Comparison of ENCODE assay signal across 9 cellular contexts in the genomic region with DNA sequence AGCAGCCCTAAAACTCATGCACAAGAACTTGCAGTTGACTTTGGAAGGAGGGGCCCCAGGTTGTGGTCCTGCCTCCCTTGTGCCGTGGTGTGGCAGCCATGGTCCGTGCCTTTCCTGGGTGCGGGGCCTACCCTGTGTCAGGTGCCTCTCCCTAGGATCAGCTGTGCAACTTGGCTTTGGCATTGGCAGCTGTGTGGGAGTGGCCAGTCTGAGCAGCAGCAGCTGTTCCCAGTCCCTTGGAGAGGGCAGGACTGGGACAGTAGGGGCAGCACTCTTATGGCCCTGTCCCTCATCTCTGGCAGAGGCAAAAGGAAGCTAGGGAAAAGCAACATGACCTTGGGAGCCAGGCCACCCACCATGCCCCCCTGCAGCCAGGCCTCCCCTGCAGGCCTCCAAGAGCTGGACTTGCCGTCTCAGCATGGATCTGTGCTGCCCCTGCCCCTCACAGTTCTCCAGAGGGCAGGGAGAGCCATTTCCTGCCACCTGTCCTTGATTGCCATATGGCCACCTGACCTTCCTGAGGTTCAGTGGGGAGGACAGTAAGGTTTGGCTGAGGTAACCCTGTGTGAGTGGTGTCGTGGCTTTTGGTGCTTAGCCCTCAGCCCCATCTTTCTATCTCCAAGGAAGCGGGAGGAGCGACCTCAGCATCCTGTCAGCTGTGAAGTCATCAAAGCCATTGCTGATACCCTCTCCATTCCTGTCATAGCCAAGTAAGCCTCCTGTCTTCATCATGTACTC. TPM values are rescaled to one million over a fixed set of nuclear protein-coding genes. Genes with fewer than 3 reads are reported as not detected.
DNase-seq lines count a peak whose midpoint lies in the region; ATAC-seq and TF ChIP-seq lines count a peak whose summit lies in the region.
"Had no signal": no experiment of that assay in that cellular context is flagged by ENCODE, and none has a peak within 500 bp of the region (broad histone marks: within the 10 kb centered on the region; RNA-seq: fewer than 3 reads in every experiment).

No MANE protein-coding gene starts in this region.

- peaks cover 39 to 49% of the 10 kb centered on the region in 2 donors for H3K36me3 Mint-ChIP-seq in activated naive CD4-positive, alpha-beta T cell treated with anti-CD3 and anti-CD28 coated beads, Interleukin-2, amount 50 U/mL, for 72 hours
- H3K36me3 Mint-ChIP-seq in natural killer cell, result peaks cover 4% of the 10 kb centered on the region

- DNase-seq in D341Med (ENCODE audit: low spot score) (peak; percentile 73), NCI-H2196 (lab: John Stamatoyannopoulos, UW; ENCODE audit: unreplicated experiment) (peak; percentile 46), natural killer cell (no peak), GM03348 (ENCODE audit: low spot score) (no peak), HT-29 (ENCODE audit: low spot score) (no peak)
- DNase-seq in activated naive CD4-positive, alpha-beta T cell treated with anti-CD3 and anti-CD28 coated beads, Interleukin-2, amount 50 U/mL, for 72 hours (ENCODE audit: low spot score in 2 of 2), result peak in 1 of 2 donors; percentile 60
- DNase-seq: NCI-H526 treated with DMSO at 0.1 percent for 48 hours had no signal

- H3K9me3 Mint-ChIP-seq in activated naive CD4-positive, alpha-beta T cell treated with anti-CD3 and anti-CD28 coated beads, Interleukin-2, amount 50 U/mL, for 72 hours, result no peaks in the 10 kb centered on the region
- no peaks in the 10 kb centered on the region for H3K9me3 Mint-ChIP-seq in natural killer cell

- H3K27me3 Mint-ChIP-seq in natural killer cell (ENCODE audit: low read depth in 2 of 2), result no peaks in the 10 kb centered on the region

- intact Hi-C loops in natural killer cell (cut with micrococcal nuclease), result loop anchor here (5.0 to 10.0 kb wide), 2 partner anchors 48 to 265 kb away; a partner anchor contains a TSS

- peaks cover 76 to 87% of the 10 kb centered on the region in 2 donors for H3K4me1 Mint-ChIP-seq in natural killer cell

- ATAC-seq in activated naive CD4-positive, alpha-beta T cell treated with anti-CD3 and anti-CD28 coated beads, Interleukin-2, amount 50 U/mL, for 72 hours, result peak; percentile 47 to 69
- ATAC-seq in natural killer cell (peak; percentile 20 to 64 (median 24)), HG02840 (IDR thresholded peaks at IDR 0.05; ENCODE audit: low FRiP score, unreplicated experiment) (no peak), HG03469 (IDR thresholded peaks at IDR 0.05; ENCODE audit: unreplicated experiment) (no peak)

- no peak for TF ChIP-seq CTCF in natural killer cell (IDR thresholded peaks at IDR 0.05)

- peak overlapping the region; percentile 65 to 74 for H3K27ac Mint-ChIP-seq in activated naive CD4-positive, alpha-beta T cell treated with anti-CD3 and anti-CD28 coated beads, Interleukin-2, amount 50 U/mL, for 72 hours
- peak overlapping the region; percentile 94 to 96 for H3K27ac Mint-ChIP-seq in natural killer cell

- H3K4me3 Mint-ChIP-seq in natural killer cell, result peak overlapping the region; percentile 75

RNA-seq across cellular contexts. Expression of a gene that starts 15.5 kb away (rescaled TPM):
- total RNA-seq in activated naive CD4-positive, alpha-beta T cell treated with anti-CD3 and anti-CD28 coated beads, Interleukin-2, amount 50 U/mL, for 72 hours, result 10 to 100 TPM; 64.2 to 90.1 TPM
- total RNA-seq in natural killer cell, result 100 to 1,000 TPM; 241 to 282 (median 263) TPM
- 20.4 and 20.8 TPM in 2 replicates for total RNA-seq in HT-29 (2014; rRNA removed; shearing (Covaris generic))

RNA-seq across cellular contexts. Expression of a gene that starts 46.6 kb away (rescaled TPM):
- total RNA-seq in activated naive CD4-positive, alpha-beta T cell treated with anti-CD3 and anti-CD28 coated beads, Interleukin-2, amount 50 U/mL, for 72 hours, result 10 to 100 TPM; 21.2 to 35.5 TPM
- 10 to 100 TPM; 21.6 to 24.2 (median 22.7) TPM for total RNA-seq in natural killer cell
- 18.7 and 19.0 TPM in 2 replicates for total RNA-seq in HT-29 (2014; rRNA removed; shearing (Covaris generic))

RNA-seq across cellular contexts. Expression of a gene that starts 46.6 kb away (rescaled TPM):
- total RNA-seq in activated naive CD4-positive, alpha-beta T cell treated with anti-CD3 and anti-CD28 coated beads, Interleukin-2, amount 50 U/mL, for 72 hours, result 10 to 100 TPM in 1 of 2 donors, 1 to 10 TPM in 1; 7.7 to 15.6 TPM
- 10 to 100 TPM; 17.4 to 19.0 (median 17.9) TPM for total RNA-seq in natural killer cell
- total RNA-seq in HT-29 (2014; rRNA removed; shearing (Covaris generic)), result 27.4 and 30.4 TPM in 2 replicates

RNA-seq across cellular contexts. Expression of a gene that starts 54.0 kb away (rescaled TPM):
- not detected for total RNA-seq in activated naive CD4-positive, alpha-beta T cell treated with anti-CD3 and anti-CD28 coated beads, Interleukin-2, amount 50 U/mL, for 72 hours
- not detected for total RNA-seq in natural killer cell
- total RNA-seq in HT-29 (2014; rRNA removed; shearing (Covaris generic)), result not detected in 2 replicates

Comparison
In these comparisons a context has a peak if more than half of its experiments do, and no peak if none do; other contexts are left out.
1. DNase-seq: peak in D341Med (single experiment) and NCI-H2196 (single experiment); none in natural killer cell (single experiment), GM03348 (single experiment) and HT-29 (single experiment).
2. ATAC-seq: peak in activated naive CD4-positive, alpha-beta T cell treated with anti-CD3 and anti-CD28 coated beads, Interleukin-2, amount 50 U/mL, for 72 hours (2 of 2) and natural killer cell (3 of 3); none in HG02840 (single experiment) and HG03469 (single experiment).